In the genomic region with DNA sequence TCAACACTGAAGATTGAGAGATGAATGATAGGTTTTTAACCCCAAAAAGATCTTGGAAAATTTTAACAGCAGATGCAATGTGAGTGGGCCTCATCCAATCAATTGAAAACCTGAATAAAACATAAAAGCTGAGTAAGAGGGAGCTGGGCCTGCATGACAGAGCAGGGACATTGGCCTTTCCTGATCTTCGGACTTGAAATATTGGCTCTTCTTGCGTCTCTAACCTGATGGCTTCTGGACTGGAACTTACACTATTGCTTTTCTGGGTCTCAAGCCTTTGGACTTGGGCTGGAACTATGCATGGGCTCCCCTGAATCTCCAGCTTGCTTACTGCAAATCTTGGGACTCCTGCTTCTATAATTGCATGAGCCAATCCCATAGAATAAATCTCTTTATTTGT, we compare ENCODE assay signal across 9 cellular contexts. TPM values are rescaled to one million over a fixed set of nuclear protein-coding genes. Genes with fewer than 3 reads are reported as not detected.
"Had no signal": no experiment of that assay in that cellular context is flagged by ENCODE, and none has a peak within 500 bp of the region (broad histone marks: within the 10 kb centered on the region; RNA-seq: fewer than 3 reads in every experiment).

No MANE protein-coding gene starts in this region.

- H3K27ac ChIP-seq: HL-60 had no signal

- DNase-seq: H9, HCEC 1CT, IMR-90 had no signal

- ATAC-seq: GM23338, K562 had no signal

- FAIRE-seq: H1, H54, K562 had no signal

- H3K4me3 ChIP-seq: GM23338, K562 had no signal

RNA-seq across cellular contexts. Expression of gene A1CF, which starts 9.0 kb away (rescaled TPM):
- total RNA-seq: GM23338, H1, H9, HT1080, IMR-90 had no signal
- polyA plus RNA-seq: H1, IMR-90, K562 had no signal
